In genomic region chr12:116525418-116526001, GRCh38 we compare ENCODE assay signal across 9 cellular contexts. TPM values are rescaled to one million over a fixed set of nuclear protein-coding genes. Genes with fewer than 3 reads are reported as not detected.
DNase-seq lines count a peak whose midpoint lies in the region; ATAC-seq and TF ChIP-seq lines count a peak whose summit lies in the region.
"Had no signal": no experiment of that assay in that cellular context is flagged by ENCODE, and none has a peak within 500 bp of the region (broad histone marks: within the 10 kb centered on the region; RNA-seq: fewer than 3 reads in every experiment).

No MANE protein-coding gene starts in this region.

- H3K4ac ChIP-seq in trophoblast cell (ENCODE audit: low read depth, low read length) = no peak overlapping the region

- H3K79me2 ChIP-seq in trophoblast cell (ENCODE audit: control insufficient read depth, insufficient read depth, low read length, poor library complexity) = no peaks in the 10 kb centered on the region

- H3K23ac ChIP-seq in trophoblast cell (ENCODE audit: low read length) = no peak overlapping the region

- H3K27me3 ChIP-seq in RWPE2 (ENCODE audit: insufficient read depth, poor library complexity, severe bottlenecking) = no peaks in the 10 kb centered on the region
- no peaks in the 10 kb centered on the region for H3K27me3 ChIP-seq in foreskin keratinocyte
- H3K27me3 ChIP-seq in trophoblast cell (ENCODE audit: insufficient read depth, low read length) = no peaks in the 10 kb centered on the region

- no peak overlapping the region for H4K8ac ChIP-seq in trophoblast cell (ENCODE audit: low read depth, low read length)

- ATAC-seq in RWPE2 (ENCODE audit: low read depth) (peak; percentile 89), foreskin keratinocyte (peak; percentile 86), HG03439 (IDR thresholded peaks at IDR 0.05; ENCODE audit: unreplicated experiment) (no peak), HG03432 (IDR thresholded peaks at IDR 0.05; ENCODE audit: unreplicated experiment) (no peak)

- peak overlapping the region; percentile 74 for H2BK12ac ChIP-seq in trophoblast cell (ENCODE audit: low read length)

- no CpG with 5 or more reads among the region's 15 CpGs for WGBS in trophoblast cell (ENCODE audit: extremely low coverage, insufficient coverage, insufficient read length)

- peak; percentile 84 for DNase-seq in RWPE2 (ENCODE audit: low spot score)
- DNase-seq in foreskin keratinocyte = peak; percentile 83 to 93
- DNase-seq in trophoblast cell = peak in 1 of 2 donors; percentile 57
- no peak for DNase-seq in DMS79 treated with DMSO at 0.1 percent for 48 hours (lab: John Stamatoyannopoulos, UW)
- no peak for DNase-seq in globus pallidus (ENCODE audit: low spot score)
- DNase-seq: activated CD4-positive, alpha-beta T cell treated with anti-CD3 and anti-CD28 coated beads, Interleukin-2, amount 50 U/mL, for 4 hours had no signal

- H2AK5ac ChIP-seq in trophoblast cell (ENCODE audit: low read length) = no peak overlapping the region

- H4K12ac ChIP-seq in trophoblast cell (ENCODE audit: low read depth, low read length) = no peak overlapping the region

- H2BK120ac ChIP-seq in trophoblast cell (ENCODE audit: insufficient read depth, low read length, poor library complexity) = no peak overlapping the region

- no peak overlapping the region for H2BK5ac ChIP-seq in trophoblast cell (ENCODE audit: low read depth, low read length, poor library complexity)

- no peaks in the 10 kb centered on the region for H3K9me3 ChIP-seq in RWPE2 (ENCODE audit: severe bottlenecking)
- peaks cover 1% of the 10 kb centered on the region for H3K9me3 ChIP-seq in trophoblast cell (ENCODE audit: insufficient read depth, low read depth, low read length)

- H3K36me3 ChIP-seq in RWPE2 (ENCODE audit: low read depth) (no peaks in the 10 kb centered on the region), trophoblast cell (ENCODE audit: control insufficient read depth in 1 of 2, insufficient read depth in 2 of 2, low read length in 2 of 2) (no peaks in the 10 kb centered on the region)

- peak overlapping the region; percentile 16 for H4K91ac ChIP-seq in trophoblast cell (ENCODE audit: low read depth, low read length)

- peak overlapping the region; percentile 41 for H3K27ac ChIP-seq in C4-2B
- H3K27ac ChIP-seq in RWPE2 (ENCODE audit: poor library complexity, severe bottlenecking) = peak overlapping the region; percentile 65
- peak overlapping the region; percentile 69 for H3K27ac ChIP-seq in foreskin keratinocyte
- H3K27ac ChIP-seq in trophoblast cell (ENCODE audit: low read depth, low read length) = no peak overlapping the region

- no peak overlapping the region for H3K4me2 ChIP-seq in trophoblast cell (ENCODE audit: low read length)

- no peak overlapping the region for H3K9ac ChIP-seq in trophoblast cell (ENCODE audit: low read length)

- H3K14ac ChIP-seq in trophoblast cell (ENCODE audit: low read length) = peak overlapping the region; percentile 25

- H3K4me1 ChIP-seq in RWPE2 (ENCODE audit: insufficient read depth, poor library complexity, severe bottlenecking) = peaks cover 42% of the 10 kb centered on the region
- peaks cover 40% of the 10 kb centered on the region for H3K4me1 ChIP-seq in foreskin keratinocyte
- H3K4me1 ChIP-seq in trophoblast cell (ENCODE audit: control insufficient read depth in 1 of 2, insufficient read depth in 2 of 2, low read length in 2 of 2) = peaks cover 11 to 12% of the 10 kb centered on the region in 2 experiments

- peak overlapping the region; percentile 52 for H2AFZ ChIP-seq in trophoblast cell (ENCODE audit: insufficient read depth, low read length, poor library complexity)

- H3K4me3 ChIP-seq in RWPE2 (ENCODE audit: severe bottlenecking) (no peak overlapping the region), trophoblast cell (ENCODE audit: low read depth, low read length) (no peak overlapping the region)

- TF ChIP-seq CTCF in C4-2B (conservative IDR thresholded peaks at IDR 0.05) (no peak), RWPE2 (IDR thresholded peaks at IDR 0.05; ENCODE audit: poor library complexity, severe bottlenecking) (no peak), foreskin keratinocyte (conservative IDR thresholded peaks at IDR 0.05) (peak; percentile 27)

- peaks cover 2% of the 10 kb centered on the region for H3K79me1 ChIP-seq in trophoblast cell (ENCODE audit: low read length)

- no peak overlapping the region for H3K18ac ChIP-seq in trophoblast cell (ENCODE audit: low read length)

RNA-seq across cellular contexts. Expression of gene MAP1LC3B2, which starts 33.7 kb away (rescaled TPM):
- 0.54 and 1.1 TPM in 2 replicates for total RNA-seq in foreskin keratinocyte
- 1.9 and 2.3 TPM in 2 replicates for polyA plus RNA-seq in foreskin keratinocyte
- polyA plus RNA-seq in trophoblast cell (2013) = 0.28 and 0.31 TPM in 2 replicates

Comparison
In these comparisons a context has a peak if more than half of its experiments do, and no peak if none do; other contexts are left out.
1. ATAC-seq: peak in RWPE2 (single experiment) and foreskin keratinocyte (single experiment); none in HG03439 (single experiment) and HG03432 (single experiment).
2. DNase-seq: peak in RWPE2 (single experiment) and foreskin keratinocyte (2 of 2); none in DMS79 treated with DMSO at 0.1 percent for 48 hours (single experiment) and globus pallidus (single experiment).